ENCODE assay signal across 32 cellular contexts in the genomic region with DNA sequence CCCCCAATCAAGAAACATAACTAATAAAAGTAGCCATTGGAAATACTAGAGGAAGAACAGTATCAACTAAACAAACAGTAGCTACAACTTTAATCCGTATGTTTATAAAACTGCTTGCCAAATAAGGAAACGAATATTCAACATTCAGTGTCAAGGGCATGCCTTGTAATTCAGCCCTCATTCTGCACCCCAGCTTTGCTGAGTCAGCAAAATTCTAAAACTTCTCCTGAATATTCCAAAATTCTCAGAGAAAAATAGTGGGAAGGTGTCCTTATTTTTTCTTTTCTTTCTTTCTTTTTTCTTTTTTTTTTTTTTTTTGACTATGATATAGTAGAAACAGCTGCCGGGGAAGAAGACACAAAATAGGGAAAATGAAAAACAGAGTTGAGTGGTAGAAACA.
"Had no signal": no experiment of that assay in that cellular context is flagged by ENCODE, and none has a peak within 500 bp of the region (broad histone marks: within the 10 kb centered on the region; RNA-seq: fewer than 3 reads in every experiment).

No MANE protein-coding gene starts in this region.

- H3K79me2 ChIP-seq: parathyroid adenoma had no signal

- H3K27ac ChIP-seq: neutrophil, parathyroid adenoma, psoas muscle, skin epidermis, spleen, suprapubic skin, testis, tibial artery, transverse colon, upper lobe of right lung, uterus had no signal

- H2AFZ ChIP-seq: parathyroid adenoma had no signal

- H3K4me1 ChIP-seq: parathyroid adenoma, psoas muscle, spleen, suprapubic skin, testis, tibial artery, transverse colon, upper lobe of right lung, uterus had no signal

- DNase-seq: naive thymus-derived CD8-positive, alpha-beta T cell; nephron progenitor cell; nucleus accumbens; posterior cingulate gyrus; psoas muscle; right cardiac atrium; spleen; stimulated activated CD4-positive, alpha-beta T cell treated with anti-CD3 and anti-CD28 coated beads, Interleukin-12 subunit alpha, Interleukin-12 subunit beta, amount 100 ng/mL, for 4 hours; stimulated activated CD4-positive, alpha-beta T cell treated with anti-CD3 and anti-CD28 coated beads, Interleukin-1b, Interleukin-23, amount 100 ng/mL, for 48 hours; stimulated activated CD4-positive, alpha-beta T cell treated with anti-CD3 and anti-CD28 coated beads, Interleukin-4, amount 100 ng/mL, for 1 hour; stimulated activated CD4-positive, alpha-beta T cell treated with anti-CD3 and anti-CD28 coated beads, Interleukin-4, amount 100 ng/mL, for 4 hours; stimulated activated CD8-positive, alpha-beta memory T cell treated with anti-CD3 and anti-CD28 coated beads, Interleukin-4, amount 100 ng/mL, for 48 hours; stimulated activated naive CD4-positive, alpha-beta T cell; stimulated activated naive CD8-positive, alpha-beta T cell treated with anti-CD3 and anti-CD28 coated beads, Interleukin-15, amount 100 ng/mL, for 72 hours; stimulated activated naive CD8-positive, alpha-beta T cell treated with anti-CD3 and anti-CD28 coated beads, Interleukin-15, Interleukin-2, amounts not matched to agents 100 U/mL and 50 U/mL, for 24 hours; substantia nigra; testis; tibial artery; transverse colon; upper lobe of right lung; uterus had no signal

- H3K4me3 Mint-ChIP-seq: naive thymus-derived CD8-positive, alpha-beta T cell; natural killer cell treated with Interleukin-12 subunit alpha and Interleukin-12 subunit beta and Interleukin-15 and Interleukin-18, amount 100 ng/mL, for 72 hours; nephron progenitor cell; neural crest cell; stimulated activated memory B cell treated with anti-CD40 and anti-IgM and Interleukin-4, amounts not matched to agents 10 μg/mL and 1 μg/mL and 100 μg/mL, for 72 hours; stimulated activated naive CD8-positive, alpha-beta T cell treated with anti-CD3 and anti-CD28 coated beads, Interleukin-15, amount 100 ng/mL, for 72 hours; type B pancreatic cell had no signal

- H3K27me3 Mint-ChIP-seq: naive thymus-derived CD8-positive, alpha-beta T cell; natural killer cell treated with Interleukin-12 subunit alpha and Interleukin-12 subunit beta and Interleukin-15 and Interleukin-18, amount 100 ng/mL, for 72 hours; progenitor cell of endocrine pancreas; stimulated activated memory B cell treated with anti-CD40 and anti-IgM and Interleukin-4, amounts not matched to agents 10 μg/mL and 1 μg/mL and 100 μg/mL, for 72 hours; stimulated activated naive CD8-positive, alpha-beta T cell treated with anti-CD3 and anti-CD28 coated beads, Interleukin-15, amount 100 ng/mL, for 72 hours; type B pancreatic cell had no signal

- H3K9me3 ChIP-seq: neutrophil, psoas muscle, suprapubic skin, testis, tibial artery, transverse colon, upper lobe of right lung, uterus had no signal

- H3K27me3 ChIP-seq: neutrophil, spleen, suprapubic skin, testis, tibial artery, transverse colon, upper lobe of right lung, uterus had no signal

- H3K4me1 Mint-ChIP-seq: naive thymus-derived CD8-positive, alpha-beta T cell; nephron progenitor cell; neural crest cell; stimulated activated memory B cell treated with anti-CD40 and anti-IgM and Interleukin-4, amounts not matched to agents 10 μg/mL and 1 μg/mL and 100 μg/mL, for 72 hours; stimulated activated naive CD8-positive, alpha-beta T cell treated with anti-CD3 and anti-CD28 coated beads, Interleukin-15, amount 100 ng/mL, for 72 hours had no signal

- H3K4me2 ChIP-seq: smooth muscle cell had no signal

- H3K27ac Mint-ChIP-seq: naive thymus-derived CD8-positive, alpha-beta T cell; natural killer cell treated with Interleukin-12 subunit alpha and Interleukin-12 subunit beta and Interleukin-15 and Interleukin-18, amount 100 ng/mL, for 72 hours; nephron progenitor cell; progenitor cell of endocrine pancreas; stimulated activated memory B cell treated with anti-CD40 and anti-IgM and Interleukin-4, amounts not matched to agents 10 μg/mL and 1 μg/mL and 100 μg/mL, for 72 hours; stimulated activated naive CD8-positive, alpha-beta T cell treated with anti-CD3 and anti-CD28 coated beads, Interleukin-15, amount 100 ng/mL, for 72 hours; type B pancreatic cell had no signal

- H3K9ac ChIP-seq: parathyroid adenoma had no signal

- ATAC-seq: naive thymus-derived CD8-positive, alpha-beta T cell; natural killer cell treated with Interleukin-12 subunit alpha and Interleukin-12 subunit beta and Interleukin-15 and Interleukin-18, amount 100 ng/mL, for 72 hours; psoas muscle; right cardiac atrium; sciatic nerve; stimulated activated memory B cell treated with anti-CD40 and anti-IgM and Interleukin-4, amounts not matched to agents 10 μg/mL and 1 μg/mL and 100 μg/mL, for 72 hours; stimulated activated naive CD8-positive, alpha-beta T cell treated with anti-CD3 and anti-CD28 coated beads, Interleukin-15, amount 100 ng/mL, for 72 hours; stimulated activated naive CD8-positive, alpha-beta T cell treated with anti-CD3 and anti-CD28 coated beads, Interleukin-15, Interleukin-2, amounts not matched to agents 100 U/mL and 50 U/mL, for 24 hours; upper lobe of right lung had no signal

- H3K4me3 ChIP-seq: psoas muscle, skin epidermis, smooth muscle cell, spleen, suprapubic skin, testis, tibial artery, transverse colon, upper lobe of right lung, uterus had no signal

- H3K36me3 ChIP-seq: neutrophil, spleen, suprapubic skin, tibial artery, transverse colon, upper lobe of right lung, uterus had no signal

- H3K36me3 Mint-ChIP-seq: naive thymus-derived CD8-positive, alpha-beta T cell; natural killer cell treated with Interleukin-12 subunit alpha and Interleukin-12 subunit beta and Interleukin-15 and Interleukin-18, amount 100 ng/mL, for 72 hours; stimulated activated memory B cell treated with anti-CD40 and anti-IgM and Interleukin-4, amounts not matched to agents 10 μg/mL and 1 μg/mL and 100 μg/mL, for 72 hours; type B pancreatic cell had no signal

- H3K9me3 Mint-ChIP-seq: stimulated activated memory B cell treated with anti-CD40 and anti-IgM and Interleukin-4, amounts not matched to agents 10 μg/mL and 1 μg/mL and 100 μg/mL, for 72 hours; stimulated activated naive CD8-positive, alpha-beta T cell treated with anti-CD3 and anti-CD28 coated beads, Interleukin-15, amount 100 ng/mL, for 72 hours; type B pancreatic cell had no signal
